Comparison of ENCODE assay signal across 8 cellular contexts in genomic region chr9:103397868-103398600, GRCh38.
DNase-seq lines count a peak whose midpoint lies in the region; ATAC-seq and TF ChIP-seq lines count a peak whose summit lies in the region.

No MANE protein-coding gene starts in this region.

- no peaks in the 10 kb centered on the region for H3K4me1 Mint-ChIP-seq in neural progenitor cell

- no peak overlapping the region for H3K27ac ChIP-seq in neural progenitor cell

- ATAC-seq in GM18498 (IDR thresholded peaks at IDR 0.05; ENCODE audit: unreplicated experiment) (peak; percentile 99), HG02623 (IDR thresholded peaks at IDR 0.05; ENCODE audit: unreplicated experiment) (peak; percentile 100), esophagus mucosa (peak; percentile 76)

- H3K9me3 ChIP-seq in neural progenitor cell (ENCODE audit: low read depth): peaks cover 3% of the 10 kb centered on the region

- no peaks in the 10 kb centered on the region for H3K36me3 Mint-ChIP-seq in neural progenitor cell

- H3K27ac Mint-ChIP-seq in neural progenitor cell: no peak overlapping the region

- no peaks in the 10 kb centered on the region for H3K4me1 ChIP-seq in neural progenitor cell

- no peaks in the 10 kb centered on the region for H3K9me3 Mint-ChIP-seq in neural progenitor cell

- H3K27me3 ChIP-seq in neural progenitor cell: no peaks in the 10 kb centered on the region

- no peaks in the 10 kb centered on the region for H3K79me2 ChIP-seq in neural progenitor cell (ENCODE audit: low read depth)

- H4K20me1 ChIP-seq in neural progenitor cell (ENCODE audit: low read depth): no peaks in the 10 kb centered on the region

- H3K27me3 Mint-ChIP-seq in neural progenitor cell (ENCODE audit: insufficient read depth, low read depth): no peaks in the 10 kb centered on the region

- H3K4me2 ChIP-seq in neural progenitor cell: no peak overlapping the region

- TF ChIP-seq CTCF in AG09319 (IDR thresholded peaks at IDR 0.05; ENCODE audit: low read depth, low read length) (peak; percentile 25), neural progenitor cell (IDR thresholded peaks at IDR 0.05) (peak; percentile 62)

- no peak overlapping the region for H3K4me3 ChIP-seq in neural progenitor cell

- no peak overlapping the region for H3K4me3 Mint-ChIP-seq in neural progenitor cell

- H3K9ac ChIP-seq in neural progenitor cell: no peak overlapping the region

- H3F3A ChIP-seq in neural progenitor cell (ENCODE audit: low read depth): no peaks in the 10 kb centered on the region

- no peaks in the 10 kb centered on the region for H3K36me3 ChIP-seq in neural progenitor cell

- no peak overlapping the region for H2AFZ ChIP-seq in neural progenitor cell (replicated peaks)

- DNase-seq in AG09319 (ENCODE audit: extremely low read depth, low read depth) (no peak), M059J (ENCODE audit: low read depth) (peak; percentile 24), SK-N-DZ (ENCODE audit: low spot score) (peak; percentile 40), neural progenitor cell (ENCODE audit: low spot score) (peak; percentile 56), middle frontal gyrus (ENCODE audit: extremely low spot score, low spot score) (no peak)

Comparison
In these comparisons a context has a peak if more than half of its experiments do, and no peak if none do; other contexts are left out.
1. DNase-seq: peak in M059J (single experiment), SK-N-DZ (single experiment) and neural progenitor cell (single experiment); none in AG09319 (single experiment) and middle frontal gyrus (single experiment).
2. Peak in every context shown above with its lines, with median percentiles within 50 percentile points of each other: ATAC-seq.